ENCODE assay signal across 25 cellular contexts in the genomic region with DNA sequence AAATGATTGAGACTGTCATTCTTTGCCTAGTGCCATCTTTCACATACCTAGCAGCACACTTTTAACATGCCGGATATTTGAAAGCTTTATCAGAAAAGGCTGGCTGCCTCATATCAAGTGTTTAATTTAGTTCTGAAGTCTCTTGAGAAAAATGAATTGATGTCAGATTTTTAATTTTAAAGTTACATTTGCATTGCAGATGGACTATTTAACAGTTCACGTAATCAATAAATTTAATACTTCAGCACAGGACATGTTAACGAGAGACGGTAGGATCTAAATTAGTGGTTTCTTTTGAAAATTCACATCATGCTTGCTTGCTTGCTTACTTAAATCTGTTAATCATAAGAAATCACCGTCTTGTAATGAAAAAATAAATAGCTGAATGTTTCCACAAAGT. TPM values are rescaled to one million over a fixed set of nuclear protein-coding genes. Genes with fewer than 3 reads are reported as not detected.
"Had no signal": no experiment of that assay in that cellular context is flagged by ENCODE, and none has a peak within 500 bp of the region (broad histone marks: within the 10 kb centered on the region; RNA-seq: fewer than 3 reads in every experiment).

No MANE protein-coding gene starts in this region.

- H3K4me1 ChIP-seq: colonic mucosa, esophagus squamous epithelium, gastrocnemius medialis, left lung, lower lobe of right lung had no signal

- H3K27me3 ChIP-seq: colonic mucosa, esophagus squamous epithelium, gastrocnemius medialis, left lung had no signal

- H3K36me3 ChIP-seq: colonic mucosa, esophagus squamous epithelium, gastrocnemius medialis, heart right ventricle, left lung, lower lobe of right lung had no signal

- ATAC-seq: effector memory CD8-positive, alpha-beta T cell; esophagus mucosa; gastrocnemius medialis; heart right ventricle; left cardiac atrium; left lung; left ventricle myocardium superior; lower lobe of right lung; naive thymus-derived CD4-positive, alpha-beta T cell had no signal

- FAIRE-seq: kidney had no signal

- H3K9me3 ChIP-seq: colonic mucosa, esophagus squamous epithelium, gastrocnemius medialis, lower lobe of right lung had no signal

- H3K4me3 ChIP-seq: colonic mucosa, esophagus squamous epithelium, gastrocnemius medialis, heart right ventricle, left lung, lower lobe of right lung had no signal

- DNase-seq: colonic mucosa; cortex of kidney; effector CD8-positive, alpha-beta T cell; effector memory CD8-positive, alpha-beta T cell; endodermal cell; esophagus squamous epithelium; foreskin fibroblast; gastrocnemius medialis; glutamatergic neuron; head of caudate nucleus; heart right ventricle; hypothalamus; immature natural killer cell; islet precursor cell; kidney; kidney glomerular epithelial cell; left cardiac atrium; left lung; left ventricle myocardium superior; lower lobe of right lung; mesendoderm; midbrain; naive thymus-derived CD4-positive, alpha-beta T cell had no signal

- H3K27ac ChIP-seq: colonic mucosa, epithelial cell of prostate, esophagus squamous epithelium, gastrocnemius medialis, heart right ventricle, left lung, lower lobe of right lung had no signal

RNA-seq across cellular contexts. Expression of a gene that starts 51.6 kb away (rescaled TPM):
- polyA plus RNA-seq: immature natural killer cell; naive thymus-derived CD4-positive, alpha-beta T cell had no signal
